Comparison of ENCODE assay signal across 17 cellular contexts in the genomic region with DNA sequence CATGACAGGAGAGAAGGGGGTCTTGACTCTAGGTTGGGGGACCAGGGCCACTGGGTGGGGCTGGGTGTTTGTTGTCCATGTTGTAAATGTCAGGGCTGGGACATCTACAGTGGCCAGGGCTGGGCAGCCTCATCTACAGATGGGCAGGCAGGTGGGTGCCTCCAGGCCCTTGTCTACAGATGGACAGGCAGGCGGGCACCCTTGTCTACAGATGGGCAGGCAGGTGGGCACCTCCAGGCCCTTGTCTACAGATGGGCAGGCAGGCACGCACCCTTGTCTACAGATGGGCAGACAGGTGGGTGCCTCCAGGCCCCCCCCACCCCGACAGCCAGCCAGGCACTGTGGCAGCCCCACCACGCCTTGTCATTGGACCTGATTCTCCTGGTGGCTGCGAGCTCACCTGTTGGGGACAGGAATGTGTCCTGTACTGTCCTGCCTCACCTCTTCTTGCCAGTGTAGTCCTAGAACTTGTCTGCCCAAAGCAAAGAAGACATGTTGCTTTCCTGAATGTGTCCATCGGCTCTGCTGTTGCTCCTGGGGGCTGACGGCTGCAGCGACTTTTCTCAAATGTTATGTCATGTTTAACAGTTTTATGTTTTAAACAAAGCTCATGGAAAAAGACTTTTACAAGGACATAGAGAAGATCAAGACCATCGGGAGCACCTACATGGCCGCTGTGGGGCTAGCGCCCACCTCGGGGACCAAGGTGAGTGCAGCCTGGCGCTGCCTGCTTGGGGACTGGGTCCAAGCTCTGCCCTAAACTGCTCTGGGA.
"Had no signal": no experiment of that assay in that cellular context is flagged by ENCODE, and none has a peak within 500 bp of the region (broad histone marks: within the 10 kb centered on the region; RNA-seq: fewer than 3 reads in every experiment).

No MANE protein-coding gene starts in this region.

- H3K4me3 ChIP-seq: ascending aorta, lung, sigmoid colon, SK-N-MC, thyroid gland had no signal

- ATAC-seq: activated naive CD8-positive, alpha-beta T cell treated with anti-CD3 and anti-CD28 coated beads, Interleukin-2, amount 50 U/mL, for 24 hours; activated T-cell treated with anti-CD3 and anti-CD28 coated beads, Interleukin-2, amount 50 U/mL, for 4 hours; T-cell had no signal

- H3K27ac Mint-ChIP-seq: activated CD4-positive, alpha-beta T cell treated with anti-CD3 and anti-CD28 coated beads, Interleukin-2, amount 10 ng/mL, durations not matched to agents 24 days and 14 days; activated naive CD8-positive, alpha-beta T cell treated with anti-CD3 and anti-CD28 coated beads, Interleukin-2, amount 50 U/mL, for 24 hours; T-cell had no signal

- DNase-seq: activated CD4-positive, alpha-beta T cell treated with anti-CD3 and anti-CD28 coated beads, Interleukin-2, amount 10 ng/mL, durations not matched to agents 24 days and 14 days; activated naive CD4-positive, alpha-beta T cell; activated naive CD8-positive, alpha-beta T cell treated with anti-CD3 and anti-CD28 coated beads, Interleukin-2, amount 50 U/mL, for 24 hours; activated T-cell treated with anti-CD3 and anti-CD28 coated beads, Interleukin-2, amount 50 U/mL, for 4 hours; effector CD8-positive, alpha-beta T cell; hypothalamus; naive B cell; occipital lobe; sigmoid colon; stimulated activated CD4-positive, alpha-beta T cell treated with anti-CD3 and anti-CD28 coated beads, Interleukin-12 subunit alpha, Interleukin-12 subunit beta, amount 100 ng/mL, for 4 hours; stimulated activated CD4-positive, alpha-beta T cell treated with anti-CD3 and anti-CD28 coated beads, Interleukin-2, amount 100 ng/mL, for 48 hours; T1000; thyroid gland had no signal

- H3K4me1 Mint-ChIP-seq: activated CD4-positive, alpha-beta T cell treated with anti-CD3 and anti-CD28 coated beads, Interleukin-2, amount 10 ng/mL, durations not matched to agents 24 days and 14 days; activated naive CD8-positive, alpha-beta T cell treated with anti-CD3 and anti-CD28 coated beads, Interleukin-2, amount 50 U/mL, for 24 hours; naive B cell; T-cell had no signal

- H3K36me3 ChIP-seq: ascending aorta, sigmoid colon, thyroid gland had no signal

- H3K27me3 ChIP-seq: ascending aorta, thyroid gland had no signal

- H3K4me3 Mint-ChIP-seq: activated CD4-positive, alpha-beta T cell treated with anti-CD3 and anti-CD28 coated beads, Interleukin-2, amount 10 ng/mL, durations not matched to agents 24 days and 14 days; activated naive CD8-positive, alpha-beta T cell treated with anti-CD3 and anti-CD28 coated beads, Interleukin-2, amount 50 U/mL, for 24 hours; activated T-cell treated with anti-CD3 and anti-CD28 coated beads, Interleukin-2, amount 50 U/mL, for 4 hours; naive B cell; T-cell had no signal

- H3K27ac ChIP-seq: ascending aorta, sigmoid colon, SK-N-MC, thyroid gland had no signal

- H3K9me3 ChIP-seq: ascending aorta, sigmoid colon, thyroid gland had no signal

- H3K4me1 ChIP-seq: ascending aorta, sigmoid colon, thyroid gland had no signal

- H3K9me3 Mint-ChIP-seq: activated CD4-positive, alpha-beta T cell treated with anti-CD3 and anti-CD28 coated beads, Interleukin-2, amount 10 ng/mL, durations not matched to agents 24 days and 14 days; activated naive CD8-positive, alpha-beta T cell treated with anti-CD3 and anti-CD28 coated beads, Interleukin-2, amount 50 U/mL, for 24 hours; activated T-cell treated with anti-CD3 and anti-CD28 coated beads, Interleukin-2, amount 50 U/mL, for 4 hours; naive B cell; T-cell had no signal

- H3K36me3 Mint-ChIP-seq: naive B cell, T-cell had no signal
